30 cellular contexts compared by ENCODE assay signal in genomic region chr7:132993377-132994013, GRCh38.
"Had no signal": no experiment of that assay in that cellular context is flagged by ENCODE, and none has a peak within 500 bp of the region (broad histone marks: within the 10 kb centered on the region; RNA-seq: fewer than 3 reads in every experiment).

No MANE protein-coding gene starts in this region.

- ATAC-seq: activated CD8-positive, alpha-beta T cell treated with anti-CD3 and anti-CD28 coated beads for 36 hours; activated naive CD8-positive, alpha-beta T cell treated with anti-CD3 and anti-CD28 coated beads, Interleukin-2, amount 50 U/mL, for 24 hours; body of pancreas; T-cell; T-helper 17 cell had no signal

- H3K9me3 ChIP-seq: body of pancreas, breast epithelium had no signal

- H3K4me1 ChIP-seq: breast epithelium had no signal

- H3K4me1 Mint-ChIP-seq: activated naive CD4-positive, alpha-beta T cell treated with anti-CD3 and anti-CD28 coated beads, Interleukin-2, amount 10 ng/mL, durations not matched to agents 7 days and 5 days had no signal

- H3K9me3 Mint-ChIP-seq: activated B cell treated with CpG ODN at 0.5 μM for 24 hours; activated CD4-positive, alpha-beta memory T cell treated with anti-CD3 and anti-CD28 coated beads for 36 hours; activated CD4-positive, alpha-beta T cell treated with anti-CD3 and anti-CD28 coated beads, Interleukin-2, amount 10 ng/mL, durations not matched to agents 24 days and 14 days; activated CD8-positive, alpha-beta T cell treated with anti-CD3 and anti-CD28 coated beads for 36 hours; activated naive CD4-positive, alpha-beta T cell treated with anti-CD3 and anti-CD28 coated beads, Interleukin-2, amount 10 ng/mL, durations not matched to agents 7 days and 5 days; activated naive CD4-positive, alpha-beta T cell treated with anti-CD3 and anti-CD28 coated beads, Interleukin-2, amount 50 U/mL, for 24 hours; activated T-cell treated with anti-CD3 and anti-CD28 coated beads, Interleukin-2, amount 50 U/mL, for 24 hours; activated T-helper 2 cell treated with anti-CD3 and anti-CD28 coated beads, Interferon-gamma antibody, Interleukin-2, Interleukin-4, amounts not matched to agents 10 μg/mL and 5 μg/mL and 100 μg/mL, durations not matched to agents 14 hours and 24 hours and 36 hours; T-cell had no signal

- H3K4me3 ChIP-seq: body of pancreas, breast epithelium had no signal

- DNase-seq: activated B cell treated with CpG ODN at 0.5 μM for 24 hours; activated CD4-positive, alpha-beta memory T cell treated with anti-CD3 and anti-CD28 coated beads for 36 hours; activated CD4-positive, alpha-beta T cell treated with anti-CD3 and anti-CD28 coated beads for 4 hours; activated CD4-positive, alpha-beta T cell treated with anti-CD3 and anti-CD28 coated beads, Interleukin-2, amount 10 ng/mL, durations not matched to agents 24 days and 14 days; activated CD4-positive, alpha-beta T cell treated with anti-CD3 and anti-CD28 coated beads, Interleukin-2, amount 50 U/mL, for 1 hour; activated CD4-positive, alpha-beta T cell treated with anti-CD3 and anti-CD28 coated beads, Interleukin-2, amount 50 U/mL, for 4 hours; activated CD4-positive, CD25-positive, alpha-beta regulatory T cell treated with anti-CD3 and anti-CD28 coated beads, Interleukin-2, amount 50 U/mL, for 72 hours; activated CD8-positive, alpha-beta memory T cell treated with anti-CD3 and anti-CD28 coated beads, Interleukin-2, amount 50 U/mL, for 4 hours; activated CD8-positive, alpha-beta T cell treated with anti-CD3 and anti-CD28 coated beads for 36 hours; activated effector memory CD4-positive, alpha-beta T cell treated with Interleukin-2 at 50 U/mL for 16 hours; activated gamma-delta T cell; activated naive CD4-positive, alpha-beta T cell treated with anti-CD3 and anti-CD28 coated beads, Interleukin-2, amount 10 ng/mL, durations not matched to agents 7 days and 5 days; activated naive CD4-positive, alpha-beta T cell treated with Interleukin-2 at 50 U/mL for 16 hours; activated naive CD8-positive, alpha-beta T cell treated with anti-CD3 and anti-CD28 coated beads, Interleukin-2, amount 10 ng/mL, durations not matched to agents 7 days and 5 days; activated naive CD8-positive, alpha-beta T cell treated with anti-CD3 and anti-CD28 coated beads, Interleukin-2, amount 50 U/mL, for 24 hours; activated T-cell treated with anti-CD3 and anti-CD28 coated beads, Interleukin-2, amount 50 U/mL, for 24 hours; activated T-cell treated with anti-CD3 and anti-CD28 coated beads, Interleukin-2, amount 50 U/mL, for 48 hours; amniotic stem cell; aorta; body of pancreas; brain microvascular endothelial cell; central memory CD4-positive, alpha-beta T cell; T-cell; T-helper 17 cell; T-helper 9 cell had no signal

- H3K27ac ChIP-seq: body of pancreas, brain microvascular endothelial cell, breast epithelium, VCaP had no signal

- H3K36me3 ChIP-seq: brain microvascular endothelial cell, breast epithelium had no signal

- H3K27ac Mint-ChIP-seq: activated B cell treated with CpG ODN at 0.5 μM for 24 hours; activated CD4-positive, alpha-beta memory T cell treated with anti-CD3 and anti-CD28 coated beads for 36 hours; activated CD4-positive, alpha-beta T cell treated with anti-CD3 and anti-CD28 coated beads, Interleukin-2, amount 10 ng/mL, durations not matched to agents 24 days and 14 days; activated CD8-positive, alpha-beta T cell treated with anti-CD3 and anti-CD28 coated beads for 36 hours; activated naive CD4-positive, alpha-beta T cell treated with anti-CD3 and anti-CD28 coated beads, Interleukin-2, amount 10 ng/mL, durations not matched to agents 7 days and 5 days; activated naive CD4-positive, alpha-beta T cell treated with anti-CD3 and anti-CD28 coated beads, Interleukin-2, amount 50 U/mL, for 24 hours; activated naive CD8-positive, alpha-beta T cell; activated naive CD8-positive, alpha-beta T cell treated with anti-CD3 and anti-CD28 coated beads, Interleukin-2, amount 10 ng/mL, durations not matched to agents 7 days and 5 days; activated naive CD8-positive, alpha-beta T cell treated with anti-CD3 and anti-CD28 coated beads, Interleukin-2, amount 50 U/mL, for 24 hours; activated T-cell treated with anti-CD3 and anti-CD28 coated beads, Interleukin-2, amount 50 U/mL, for 24 hours; activated T-helper 2 cell treated with anti-CD3 and anti-CD28 coated beads, Interferon-gamma antibody, Interleukin-2, Interleukin-4, amounts not matched to agents 10 μg/mL and 5 μg/mL and 100 μg/mL, durations not matched to agents 14 hours and 24 hours and 36 hours; T-cell; T-helper 17 cell had no signal

- H3K27me3 Mint-ChIP-seq: activated B cell treated with CpG ODN at 0.5 μM for 24 hours; activated CD4-positive, alpha-beta memory T cell treated with anti-CD3 and anti-CD28 coated beads for 36 hours; activated CD4-positive, alpha-beta T cell treated with anti-CD3 and anti-CD28 coated beads, Interleukin-2, amount 10 ng/mL, durations not matched to agents 24 days and 14 days; activated CD8-positive, alpha-beta T cell treated with anti-CD3 and anti-CD28 coated beads for 36 hours; activated naive CD4-positive, alpha-beta T cell treated with anti-CD3 and anti-CD28 coated beads, Interleukin-2, amount 10 ng/mL, durations not matched to agents 7 days and 5 days; activated naive CD4-positive, alpha-beta T cell treated with anti-CD3 and anti-CD28 coated beads, Interleukin-2, amount 50 U/mL, for 24 hours; activated naive CD8-positive, alpha-beta T cell; activated naive CD8-positive, alpha-beta T cell treated with anti-CD3 and anti-CD28 coated beads, Interleukin-2, amount 10 ng/mL, durations not matched to agents 7 days and 5 days; activated naive CD8-positive, alpha-beta T cell treated with anti-CD3 and anti-CD28 coated beads, Interleukin-2, amount 50 U/mL, for 24 hours; activated T-cell treated with anti-CD3 and anti-CD28 coated beads, Interleukin-2, amount 50 U/mL, for 24 hours; T-cell; T-helper 17 cell had no signal

- H3K27me3 ChIP-seq: body of pancreas, brain microvascular endothelial cell, breast epithelium had no signal

- H3K36me3 Mint-ChIP-seq: activated CD4-positive, alpha-beta memory T cell treated with anti-CD3 and anti-CD28 coated beads for 36 hours; activated naive CD4-positive, alpha-beta T cell treated with anti-CD3 and anti-CD28 coated beads, Interleukin-2, amount 10 ng/mL, durations not matched to agents 7 days and 5 days had no signal

- H3K4me3 Mint-ChIP-seq: activated B cell treated with CpG ODN at 0.5 μM for 24 hours; activated CD4-positive, alpha-beta memory T cell treated with anti-CD3 and anti-CD28 coated beads for 36 hours; activated CD4-positive, alpha-beta T cell treated with anti-CD3 and anti-CD28 coated beads, Interleukin-2, amount 10 ng/mL, durations not matched to agents 24 days and 14 days; activated CD8-positive, alpha-beta T cell treated with anti-CD3 and anti-CD28 coated beads for 36 hours; activated naive CD4-positive, alpha-beta T cell treated with anti-CD3 and anti-CD28 coated beads, Interleukin-2, amount 10 ng/mL, durations not matched to agents 7 days and 5 days; activated naive CD4-positive, alpha-beta T cell treated with anti-CD3 and anti-CD28 coated beads, Interleukin-2, amount 50 U/mL, for 24 hours; activated naive CD8-positive, alpha-beta T cell; activated naive CD8-positive, alpha-beta T cell treated with anti-CD3 and anti-CD28 coated beads, Interleukin-2, amount 10 ng/mL, durations not matched to agents 7 days and 5 days; activated naive CD8-positive, alpha-beta T cell treated with anti-CD3 and anti-CD28 coated beads, Interleukin-2, amount 50 U/mL, for 24 hours; activated T-cell treated with anti-CD3 and anti-CD28 coated beads, Interleukin-2, amount 50 U/mL, for 24 hours; T-cell; T-helper 17 cell had no signal
